In genomic region chr3:101069796-101070195, GRCh38 we compare ENCODE assay signal across 15 cellular contexts.
DNase-seq lines count a peak whose midpoint lies in the region; ATAC-seq, FAIRE-seq and TF ChIP-seq lines count a peak whose summit lies in the region.
"Had no signal": no experiment of that assay in that cellular context is flagged by ENCODE, and none has a peak within 500 bp of the region (broad histone marks: within the 10 kb centered on the region; RNA-seq: fewer than 3 reads in every experiment).

No MANE protein-coding gene starts in this region.

- H3K79me1 ChIP-seq in H9 (ENCODE audit: insufficient read depth, low read depth, low read length, poor library complexity, severe bottlenecking), result no peaks in the 10 kb centered on the region

- H3K4me2 ChIP-seq in H9 (ENCODE audit: insufficient read depth, insufficient read length, low read length) (no peak overlapping the region), keratinocyte (ENCODE audit: control insufficient read depth, extremely low read depth, insufficient read depth, low read depth, low read length) (no peak overlapping the region)

- no peak overlapping the region for H3K14ac ChIP-seq in H9 (ENCODE audit: insufficient read depth, low read length)

- no CpG with 5 or more reads among the region's 1 CpG for WGBS in H9 (ENCODE audit: extremely low coverage, insufficient read length, low lambda C conversion rate)

- no peak overlapping the region for H2BK5ac ChIP-seq in H9 (ENCODE audit: insufficient read length, low read length)

- H3K18ac ChIP-seq in H9 (ENCODE audit: insufficient read length, low read depth, low read length), result no peak overlapping the region

- H3K27ac ChIP-seq in H9 (ENCODE audit: insufficient read length, low read depth, low read length) (no peak overlapping the region), keratinocyte (ENCODE audit: control insufficient read depth, insufficient read depth, low read length) (no peak overlapping the region), tibial artery (peak overlapping the region; percentile 38 to 63), lower lobe of right lung (no peak overlapping the region)

- peak overlapping the region; percentile 15 for H2AFZ ChIP-seq in H9 (ENCODE audit: low read length)
- H2AFZ ChIP-seq in keratinocyte (ENCODE audit: control insufficient read depth, low read length), result peak overlapping the region; percentile 52

- H4K5ac ChIP-seq in H9 (ENCODE audit: insufficient read length, low read depth, low read length), result no peak overlapping the region

- H3K4me3 Mint-ChIP-seq in H9, result no peak overlapping the region
- H3K4me3 Mint-ChIP-seq: activated CD4-positive, alpha-beta memory T cell treated with anti-CD3 and anti-CD28 coated beads for 36 hours; T-cell had no signal

- H3K79me2 ChIP-seq in H9 (ENCODE audit: insufficient read depth, low read length), result no peaks in the 10 kb centered on the region
- no peaks in the 10 kb centered on the region for H3K79me2 ChIP-seq in keratinocyte (ENCODE audit: control insufficient read depth, insufficient read depth, low read length)

- H3K27ac Mint-ChIP-seq in H9, result peak overlapping the region in 2 of 3 experiments; percentile 77 to 96; a peak in 3 of 7 replicates
- H3K27ac Mint-ChIP-seq: activated CD4-positive, alpha-beta memory T cell treated with anti-CD3 and anti-CD28 coated beads for 36 hours; T-cell had no signal

- dilution Hi-C loops in keratinocyte (cut with MboI; ENCODE audit: extremely low pct_ligation_motif_present, low sequenced_read_pairs), result no loop called here

- ATAC-seq in lower lobe of right lung, result no peak

- H4K20me1 ChIP-seq in H9 (ENCODE audit: control insufficient read depth, insufficient read depth, insufficient read length) (no peaks in the 10 kb centered on the region), keratinocyte (ENCODE audit: control insufficient read depth, extremely low read depth, insufficient read depth, low read length) (no peaks in the 10 kb centered on the region)

- peaks cover 6 to 8% of the 10 kb centered on the region in 2 experiments for H3K4me1 Mint-ChIP-seq in H9

- H3K23me2 ChIP-seq in H9 (ENCODE audit: insufficient read length, low read depth, low read length, poor library complexity, severe bottlenecking), result no peaks in the 10 kb centered on the region

- no peak overlapping the region for H2BK120ac ChIP-seq in H9 (ENCODE audit: low read depth, low read length, poor library complexity, severe bottlenecking)

- H2BK20ac ChIP-seq in H9 (ENCODE audit: low read depth, low read length, poor library complexity, severe bottlenecking), result no peak overlapping the region

- no peak overlapping the region for H3K4ac ChIP-seq in H9 (ENCODE audit: low read depth, low read length)

- H3K23ac ChIP-seq in H9 (ENCODE audit: insufficient read length, low read depth, low read length), result no peak overlapping the region

- H3K36me3 ChIP-seq in keratinocyte (ENCODE audit: control insufficient read depth in 2 of 2, extremely low read depth in 1 of 2, insufficient read depth in 2 of 2, low read length in 2 of 2) (no peaks in the 10 kb centered on the region), tibial artery (no peaks in the 10 kb centered on the region), lower lobe of right lung (no peaks in the 10 kb centered on the region)

- in situ Hi-C loops in astrocyte of the spinal cord (cut with HindIII; ENCODE audit: low sequenced_read_pairs), result no loop called here

- no peak overlapping the region for H2BK15ac ChIP-seq in H9 (ENCODE audit: low read depth, low read length)

- no peak overlapping the region for H3K4me3 ChIP-seq in astrocyte of the spinal cord (ENCODE audit: low read depth, low read length)
- no peak overlapping the region for H3K4me3 ChIP-seq in keratinocyte (ENCODE audit: control insufficient read depth in 2 of 3, extremely low read depth in 1 of 3, insufficient read depth in 2 of 3, low read depth in 1 of 3, low read length in 3 of 3)
- no peak overlapping the region for H3K4me3 ChIP-seq in tibial artery
- no peak overlapping the region for H3K4me3 ChIP-seq in lower lobe of right lung

- no peak overlapping the region for H3K9ac ChIP-seq in H9 (ENCODE audit: extremely low read depth, insufficient read length, low read length)
- H3K9ac ChIP-seq in keratinocyte (ENCODE audit: control insufficient read depth, extremely low read depth, insufficient read depth, low read length), result no peak overlapping the region

- no peak overlapping the region for H2AK5ac ChIP-seq in H9 (ENCODE audit: insufficient read length, low read length)

- no peaks in the 10 kb centered on the region for H3K36me3 Mint-ChIP-seq in H9 (ENCODE audit: insufficient read depth in 1 of 3, low read depth in 3 of 3)
- H3K36me3 Mint-ChIP-seq: activated CD4-positive, alpha-beta memory T cell treated with anti-CD3 and anti-CD28 coated beads for 36 hours; T-cell had no signal

- H2BK12ac ChIP-seq in H9 (ENCODE audit: insufficient read length, low read depth, low read length), result no peak overlapping the region

- H4K91ac ChIP-seq in H9 (ENCODE audit: insufficient read length, low read depth, low read length), result no peak overlapping the region

- no peak overlapping the region for H3T11ph ChIP-seq in H9 (ENCODE audit: low read length)

- intact Hi-C loops in tibial artery (cut with DNase I; ENCODE audit: low total_unique reads) (no loop called here), lower lobe of right lung (cut with DNase I) (no loop called here)

- H3K4me1 ChIP-seq in H9 (ENCODE audit: insufficient read depth, low read length), result no peaks in the 10 kb centered on the region
- H3K4me1 ChIP-seq in keratinocyte (ENCODE audit: control insufficient read depth, extremely low read depth, insufficient read depth, low read length), result peaks cover 28% of the 10 kb centered on the region
- peaks cover 0 to 68% (median 20%) of the 10 kb centered on the region in 4 donors for H3K4me1 ChIP-seq in tibial artery
- no peaks in the 10 kb centered on the region for H3K4me1 ChIP-seq in lower lobe of right lung

- DNase-seq in H9, result no peak
- peak; percentile 1 for DNase-seq in astrocyte of the spinal cord (ENCODE audit: low read depth, low spot score)
- no peak for DNase-seq in keratinocyte (ENCODE audit: low read depth, low spot score)
- DNase-seq in tibial artery, result no peak
- no peak for DNase-seq in urothelium cell line (ENCODE audit: low spot score)
- DNase-seq in activated CD4-positive, alpha-beta T cell treated with anti-CD3 and anti-CD28 coated beads for 4 hours, result no peak
- no peak for DNase-seq in lower lobe of right lung
- DNase-seq: NCI-H1694 treated with DMSO at 0.1 percent for 48 hours, NCI-H510A, occipital lobe had no signal

- H3K27me3 ChIP-seq in H9 (ENCODE audit: insufficient read depth, low read length) (no peaks in the 10 kb centered on the region), keratinocyte (ENCODE audit: control insufficient read depth, extremely low read depth, insufficient read depth, low read length) (no peaks in the 10 kb centered on the region), tibial artery (no peaks in the 10 kb centered on the region), lower lobe of right lung (ENCODE audit: low read depth) (no peaks in the 10 kb centered on the region)

- H3K9me1 ChIP-seq in keratinocyte (ENCODE audit: control insufficient read depth, extremely low read depth, insufficient read depth, low read length), result no peaks in the 10 kb centered on the region

- H4K8ac ChIP-seq in H9 (replicated peaks; ENCODE audit: insufficient read length, low read depth, low read length), result no peak overlapping the region

- H3K27me3 Mint-ChIP-seq in H9 (ENCODE audit: low read depth), result no peaks in the 10 kb centered on the region

- no peaks in the 10 kb centered on the region for H3K9me3 ChIP-seq in H9 (ENCODE audit: control insufficient read depth, low read depth, low read length)
- H3K9me3 ChIP-seq in keratinocyte (ENCODE audit: control insufficient read depth, low read depth, low read length), result no peaks in the 10 kb centered on the region
- H3K9me3 ChIP-seq in tibial artery, result no peaks in the 10 kb centered on the region
- H3K9me3 ChIP-seq in lower lobe of right lung, result peaks cover 7% of the 10 kb centered on the region

- no peak for TF ChIP-seq CTCF in H9 (conservative IDR thresholded peaks at IDR 0.05)
- no peak for TF ChIP-seq CTCF in astrocyte of the spinal cord (IDR thresholded peaks at IDR 0.05; ENCODE audit: low read depth, low read length)
- TF ChIP-seq CTCF in keratinocyte (optimal IDR thresholded peaks at IDR 0.05 in 1 of 3, IDR thresholded peaks at IDR 0.05 in 1 of 3, conservative IDR thresholded peaks at IDR 0.05 in 1 of 3; ENCODE audit: extremely low read depth in 1 of 3, insufficient read depth in 2 of 3, low read length in 3 of 3), result no peak
- no peak for TF ChIP-seq CTCF in tibial artery (IDR thresholded peaks at IDR 0.05)
- no peak for TF ChIP-seq CTCF in lower lobe of right lung (IDR thresholded peaks at IDR 0.05)

- peaks cover 0 to 1% of the 10 kb centered on the region in 2 experiments; a peak in 1 of 5 replicates for H3K9me3 Mint-ChIP-seq in H9
- H3K9me3 Mint-ChIP-seq: activated CD4-positive, alpha-beta memory T cell treated with anti-CD3 and anti-CD28 coated beads for 36 hours had no signal

- FAIRE-seq in keratinocyte (lab: Jason Lieb, UNC) (no peak), urothelium cell line (lab: Jason Lieb, UNC) (no peak)
- FAIRE-seq: colon, frontal cortex, G401.6 had no signal

- no peak overlapping the region for H3K56ac ChIP-seq in H9 (ENCODE audit: insufficient read length, low read depth, low read length)

Comparison
In these comparisons a context has a peak if more than half of its experiments do, and no peak if none do; other contexts are left out.
1. H3K27ac ChIP-seq: peak in tibial artery (2 of 2); none in H9 (single experiment), keratinocyte (single experiment) and lower lobe of right lung (single experiment).